37 cellular contexts compared by ENCODE assay signal in the genomic region with DNA sequence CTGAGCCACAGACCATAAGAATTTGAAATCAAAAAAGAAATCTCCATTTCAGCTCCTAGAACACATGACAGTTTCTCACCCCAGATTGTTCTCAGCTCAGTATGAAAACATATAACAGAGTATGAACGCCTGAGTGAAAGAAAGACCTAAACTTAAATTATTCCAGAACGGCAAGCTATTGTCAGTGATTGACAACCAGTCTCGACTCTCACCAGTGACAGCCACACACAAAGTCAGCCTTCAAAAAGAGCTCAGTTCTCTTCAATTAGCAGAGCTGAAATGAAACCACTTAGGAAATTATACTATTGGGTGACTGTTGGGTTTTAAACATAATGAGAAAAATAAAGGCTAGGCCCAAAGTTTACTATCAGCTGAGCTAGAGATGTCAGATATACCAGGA.
"Had no signal": no experiment of that assay in that cellular context is flagged by ENCODE, and none has a peak within 500 bp of the region (broad histone marks: within the 10 kb centered on the region; RNA-seq: fewer than 3 reads in every experiment).

No MANE protein-coding gene starts in this region.

- H3K9me3 ChIP-seq: adrenal gland, ascending aorta, body of pancreas, breast epithelium had no signal

- H3K27me3 ChIP-seq: adrenal gland, ascending aorta, body of pancreas, brain microvascular endothelial cell, breast epithelium had no signal

- H3K36me3 Mint-ChIP-seq: activated naive CD4-positive, alpha-beta T cell treated with anti-CD3 and anti-CD28 coated beads, Interleukin-2, amount 10 ng/mL, durations not matched to agents 7 days and 5 days; activated naive CD4-positive, alpha-beta T cell treated with anti-CD3 and anti-CD28 coated beads, Interleukin-2, amount 50 U/mL, for 72 hours; activated naive CD8-positive, alpha-beta T cell; activated naive CD8-positive, alpha-beta T cell treated with anti-CD3 and anti-CD28 coated beads for 36 hours; activated naive CD8-positive, alpha-beta T cell treated with anti-CD3 and anti-CD28 coated beads, Interleukin-2, amount 10 ng/mL, durations not matched to agents 7 days and 5 days had no signal

- H3K27me3 Mint-ChIP-seq: activated naive CD4-positive, alpha-beta T cell treated with anti-CD3 and anti-CD28 coated beads, Interleukin-2, amount 10 ng/mL, durations not matched to agents 7 days and 5 days; activated naive CD8-positive, alpha-beta T cell treated with anti-CD3 and anti-CD28 coated beads for 36 hours; central memory CD8-positive, alpha-beta T cell had no signal

- H3K4me1 Mint-ChIP-seq: activated naive CD4-positive, alpha-beta T cell treated with anti-CD3 and anti-CD28 coated beads, Interleukin-2, amount 10 ng/mL, durations not matched to agents 7 days and 5 days; activated naive CD4-positive, alpha-beta T cell treated with anti-CD3 and anti-CD28 coated beads, Interleukin-2, amount 50 U/mL, for 24 hours; activated naive CD8-positive, alpha-beta T cell treated with anti-CD3 and anti-CD28 coated beads for 36 hours; activated naive CD8-positive, alpha-beta T cell treated with anti-CD3 and anti-CD28 coated beads, Interleukin-2, amount 10 ng/mL, durations not matched to agents 7 days and 5 days; activated naive CD8-positive, alpha-beta T cell treated with anti-CD3 and anti-CD28 coated beads, Interleukin-2, amount 50 U/mL, for 24 hours; activated T-helper 17 cell treated with anti-CD3 and anti-CD28 coated beads, Interleukin-2, amount 50 U/mL, for 72 hours; central memory CD8-positive, alpha-beta T cell had no signal

- H3K27ac ChIP-seq: adrenal gland, ascending aorta, body of pancreas, brain microvascular endothelial cell, breast epithelium, cardiac muscle cell had no signal

- H3K36me3 ChIP-seq: adrenal gland, ascending aorta, brain microvascular endothelial cell, breast epithelium, cardiac muscle cell had no signal

- H3K27ac Mint-ChIP-seq: activated naive CD4-positive, alpha-beta T cell treated with anti-CD3 and anti-CD28 coated beads for 36 hours; activated naive CD4-positive, alpha-beta T cell treated with anti-CD3 and anti-CD28 coated beads, Interleukin-2, amount 10 ng/mL, durations not matched to agents 7 days and 5 days; activated naive CD4-positive, alpha-beta T cell treated with anti-CD3 and anti-CD28 coated beads, Interleukin-2, amount 50 U/mL, for 24 hours; activated naive CD4-positive, alpha-beta T cell treated with anti-CD3 and anti-CD28 coated beads, Interleukin-2, amount 50 U/mL, for 72 hours; activated naive CD8-positive, alpha-beta T cell; activated naive CD8-positive, alpha-beta T cell treated with anti-CD3 and anti-CD28 coated beads for 36 hours; activated naive CD8-positive, alpha-beta T cell treated with anti-CD3 and anti-CD28 coated beads, Interleukin-2, amount 10 ng/mL, durations not matched to agents 7 days and 5 days; activated naive CD8-positive, alpha-beta T cell treated with anti-CD3 and anti-CD28 coated beads, Interleukin-2, amount 50 U/mL, for 24 hours; activated T-cell treated with anti-CD3 and anti-CD28 coated beads, Interleukin-2, amount 50 U/mL, for 24 hours; activated T-cell treated with anti-CD3 and anti-CD28 coated beads, Interleukin-2, amount 50 U/mL, for 72 hours; activated T-helper 1 cell treated with anti-CD3 and anti-CD28 coated beads, Interleukin-12 subunit alpha, Interleukin-12 subunit beta, Interleukin-2, Interleukin-4 antibody, amounts not matched to agents 30 ng/mL and 10 ng/mL and 1 ng/mL, durations not matched to agents 14 hours and 24 hours and 36 hours; activated T-helper 17 cell treated with anti-CD3 and anti-CD28 coated beads, Interleukin-2, amount 50 U/mL, for 72 hours; activated T-helper 2 cell treated with anti-CD3 and anti-CD28 coated beads, Interferon-gamma antibody, Interleukin-2, Interleukin-4, amounts not matched to agents 10 μg/mL and 5 μg/mL and 100 μg/mL, durations not matched to agents 14 hours and 24 hours and 36 hours had no signal

- H3K9me3 Mint-ChIP-seq: activated naive CD4-positive, alpha-beta T cell treated with anti-CD3 and anti-CD28 coated beads for 36 hours; activated naive CD4-positive, alpha-beta T cell treated with anti-CD3 and anti-CD28 coated beads, Interleukin-2, amount 10 ng/mL, durations not matched to agents 7 days and 5 days; activated naive CD4-positive, alpha-beta T cell treated with anti-CD3 and anti-CD28 coated beads, Interleukin-2, amount 50 U/mL, for 24 hours; activated naive CD4-positive, alpha-beta T cell treated with anti-CD3 and anti-CD28 coated beads, Interleukin-2, amount 50 U/mL, for 72 hours; activated naive CD8-positive, alpha-beta T cell treated with anti-CD3 and anti-CD28 coated beads for 36 hours; activated naive CD8-positive, alpha-beta T cell treated with anti-CD3 and anti-CD28 coated beads, Interleukin-2, amount 10 ng/mL, durations not matched to agents 7 days and 5 days; activated naive CD8-positive, alpha-beta T cell treated with anti-CD3 and anti-CD28 coated beads, Interleukin-2, amount 50 U/mL, for 24 hours; activated T-cell treated with anti-CD3 and anti-CD28 coated beads, Interleukin-2, amount 50 U/mL, for 24 hours; activated T-cell treated with anti-CD3 and anti-CD28 coated beads, Interleukin-2, amount 50 U/mL, for 4 hours; activated T-cell treated with anti-CD3 and anti-CD28 coated beads, Interleukin-2, amount 50 U/mL, for 72 hours; activated T-helper 1 cell treated with anti-CD3 and anti-CD28 coated beads, Interleukin-12 subunit alpha, Interleukin-12 subunit beta, Interleukin-2, Interleukin-4 antibody, amounts not matched to agents 30 ng/mL and 10 ng/mL and 1 ng/mL, durations not matched to agents 14 hours and 24 hours and 36 hours; activated T-helper 17 cell treated with anti-CD3 and anti-CD28 coated beads, Interleukin-2, amount 50 U/mL, for 72 hours; activated T-helper 2 cell treated with anti-CD3 and anti-CD28 coated beads, Interferon-gamma antibody, Interleukin-2, Interleukin-4, amounts not matched to agents 10 μg/mL and 5 μg/mL and 100 μg/mL, durations not matched to agents 14 hours and 24 hours and 36 hours; central memory CD8-positive, alpha-beta T cell had no signal

- ATAC-seq: activated naive CD4-positive, alpha-beta T cell treated with anti-CD3 and anti-CD28 coated beads, Interleukin-2, amount 50 U/mL, for 72 hours; activated naive CD8-positive, alpha-beta T cell treated with anti-CD3 and anti-CD28 coated beads, Interleukin-2, amount 50 U/mL, for 24 hours; activated T-cell treated with anti-CD3 and anti-CD28 coated beads, Interleukin-2, amount 50 U/mL, for 4 hours; activated T-cell treated with anti-CD3 and anti-CD28 coated beads, Interleukin-2, amount 50 U/mL, for 72 hours; activated T-helper 17 cell treated with anti-CD3 and anti-CD28 coated beads, Interleukin-2, amount 50 U/mL, for 72 hours; body of pancreas had no signal

- DNase-seq: activated effector memory CD4-positive, alpha-beta T cell treated with anti-CD3 and anti-CD28 coated beads, Interleukin-2, amount 50 U/mL, for 16 hours; activated effector memory CD4-positive, alpha-beta T cell treated with Interleukin-2 at 50 U/mL for 16 hours; activated gamma-delta T cell; activated gamma-delta T cell treated with Interleukin-2 at 50 U/mL for 16 hours; activated naive CD4-positive, alpha-beta T cell; activated naive CD4-positive, alpha-beta T cell treated with anti-CD3 and anti-CD28 coated beads for 36 hours; activated naive CD4-positive, alpha-beta T cell treated with anti-CD3 and anti-CD28 coated beads, Interleukin-2, amount 10 ng/mL, durations not matched to agents 7 days and 5 days; activated naive CD4-positive, alpha-beta T cell treated with anti-CD3 and anti-CD28 coated beads, Interleukin-2, amount 50 U/mL, for 16 hours; activated naive CD4-positive, alpha-beta T cell treated with Interleukin-2 at 50 U/mL for 16 hours; activated naive CD8-positive, alpha-beta T cell treated with anti-CD3 and anti-CD28 coated beads for 36 hours; activated naive CD8-positive, alpha-beta T cell treated with anti-CD3 and anti-CD28 coated beads, Interleukin-2, amount 10 ng/mL, durations not matched to agents 7 days and 5 days; activated naive CD8-positive, alpha-beta T cell treated with anti-CD3 and anti-CD28 coated beads, Interleukin-2, amount 50 U/mL, for 24 hours; activated T-cell treated with anti-CD3 and anti-CD28 coated beads, Interleukin-2, amount 50 U/mL, for 1 hour; activated T-cell treated with anti-CD3 and anti-CD28 coated beads, Interleukin-2, amount 50 U/mL, for 24 hours; activated T-cell treated with anti-CD3 and anti-CD28 coated beads, Interleukin-2, amount 50 U/mL, for 4 hours; activated T-cell treated with anti-CD3 and anti-CD28 coated beads, Interleukin-2, amount 50 U/mL, for 48 hours; activated T-cell treated with anti-CD3 and anti-CD28 coated beads, Interleukin-2, amount 50 U/mL, for 72 hours; adrenal gland; amniotic stem cell; amygdala; anterior cingulate cortex; aorta; body of pancreas; brain microvascular endothelial cell; caudate nucleus; central memory CD4-positive, alpha-beta T cell; cerebellar nuclear complex had no signal

- H3K4me3 Mint-ChIP-seq: activated naive CD4-positive, alpha-beta T cell treated with anti-CD3 and anti-CD28 coated beads for 36 hours; activated naive CD4-positive, alpha-beta T cell treated with anti-CD3 and anti-CD28 coated beads, Interleukin-2, amount 10 ng/mL, durations not matched to agents 7 days and 5 days; activated naive CD4-positive, alpha-beta T cell treated with anti-CD3 and anti-CD28 coated beads, Interleukin-2, amount 50 U/mL, for 24 hours; activated naive CD8-positive, alpha-beta T cell; activated naive CD8-positive, alpha-beta T cell treated with anti-CD3 and anti-CD28 coated beads for 36 hours; activated naive CD8-positive, alpha-beta T cell treated with anti-CD3 and anti-CD28 coated beads, Interleukin-2, amount 10 ng/mL, durations not matched to agents 7 days and 5 days; activated naive CD8-positive, alpha-beta T cell treated with anti-CD3 and anti-CD28 coated beads, Interleukin-2, amount 50 U/mL, for 24 hours; activated T-cell treated with anti-CD3 and anti-CD28 coated beads, Interleukin-2, amount 50 U/mL, for 24 hours; activated T-cell treated with anti-CD3 and anti-CD28 coated beads, Interleukin-2, amount 50 U/mL, for 4 hours; activated T-cell treated with anti-CD3 and anti-CD28 coated beads, Interleukin-2, amount 50 U/mL, for 72 hours; activated T-helper 1 cell treated with anti-CD3 and anti-CD28 coated beads, Interleukin-12 subunit alpha, Interleukin-12 subunit beta, Interleukin-2, Interleukin-4 antibody, amounts not matched to agents 30 ng/mL and 10 ng/mL and 1 ng/mL, durations not matched to agents 14 hours and 24 hours and 36 hours; activated T-helper 17 cell treated with anti-CD3 and anti-CD28 coated beads, Interleukin-2, amount 50 U/mL, for 72 hours; central memory CD8-positive, alpha-beta T cell had no signal

- H3K4me1 ChIP-seq: adrenal gland, ascending aorta, body of pancreas, breast epithelium had no signal

- H3K4me3 ChIP-seq: adrenal gland, ascending aorta, body of pancreas, breast epithelium, cardiac muscle cell had no signal
